Comparison of ENCODE assay signal across 19 cellular contexts in the genomic region with DNA sequence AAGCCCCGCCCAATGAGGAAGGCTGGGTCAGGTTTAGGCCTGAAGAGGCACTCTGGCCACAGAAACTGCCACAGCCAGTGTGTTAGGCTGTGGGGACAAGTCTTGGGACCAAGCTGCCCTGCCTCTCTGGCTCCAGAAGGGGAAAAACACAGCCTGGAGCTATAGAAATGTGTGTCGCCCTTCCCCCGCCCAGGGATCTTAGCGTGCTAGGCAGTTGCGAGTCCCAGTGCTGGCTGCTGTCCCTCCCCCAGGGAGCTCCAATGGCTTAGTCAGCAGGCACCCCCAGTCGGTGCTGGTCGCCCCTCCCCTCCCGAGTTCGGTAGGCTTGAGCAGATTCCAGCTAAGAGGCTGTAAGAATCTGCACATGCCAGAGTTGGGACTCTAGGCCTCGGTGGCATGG.
"Had no signal": no experiment of that assay in that cellular context is flagged by ENCODE, and none has a peak within 500 bp of the region (broad histone marks: within the 10 kb centered on the region; RNA-seq: fewer than 3 reads in every experiment).

No MANE protein-coding gene starts in this region.

- H3K36me3 ChIP-seq: adrenal gland, lower lobe of right lung, ovary, transverse colon, vagina had no signal

- H3K4me1 Mint-ChIP-seq: activated naive CD4-positive, alpha-beta T cell treated with anti-CD3 and anti-CD28 coated beads, Interleukin-2, amount 50 U/mL, for 24 hours; neural crest cell; T-cell had no signal

- H3K4me1 ChIP-seq: adrenal gland, lower lobe of right lung, transverse colon, vagina had no signal

- ATAC-seq: activated CD8-positive, alpha-beta T cell treated with anti-CD3 and anti-CD28 coated beads for 36 hours; activated T-cell treated with anti-CD3 and anti-CD28 coated beads, Interleukin-2, amount 50 U/mL, for 4 hours; left colon; lower lobe of right lung; T-cell had no signal

- H3K4me3 Mint-ChIP-seq: activated CD8-positive, alpha-beta T cell treated with anti-CD3 and anti-CD28 coated beads for 36 hours; activated naive CD4-positive, alpha-beta T cell treated with anti-CD3 and anti-CD28 coated beads, Interleukin-2, amount 50 U/mL, for 24 hours; activated T-cell treated with anti-CD3 and anti-CD28 coated beads, Interleukin-2, amount 50 U/mL, for 4 hours; neural crest cell; T-cell had no signal

- H3K4me3 ChIP-seq: adrenal gland, lower lobe of right lung, ovary, transverse colon, vagina had no signal

- H3K9me3 ChIP-seq: adrenal gland, lower lobe of right lung, ovary, transverse colon, vagina had no signal

- H3K36me3 Mint-ChIP-seq: activated naive CD4-positive, alpha-beta T cell treated with anti-CD3 and anti-CD28 coated beads, Interleukin-2, amount 50 U/mL, for 24 hours; T-cell had no signal

- H3K27ac Mint-ChIP-seq: activated CD8-positive, alpha-beta T cell treated with anti-CD3 and anti-CD28 coated beads for 36 hours; activated naive CD4-positive, alpha-beta T cell treated with anti-CD3 and anti-CD28 coated beads, Interleukin-2, amount 50 U/mL, for 24 hours; T-cell had no signal

- DNase-seq: activated CD4-positive, alpha-beta T cell treated with anti-CD3 and anti-CD28 coated beads for 4 hours; activated CD8-positive, alpha-beta T cell treated with anti-CD3 and anti-CD28 coated beads for 36 hours; activated effector memory CD4-positive, alpha-beta T cell treated with anti-CD3 and anti-CD28 coated beads, Interleukin-2, amount 50 U/mL, for 16 hours; activated T-cell treated with anti-CD3 and anti-CD28 coated beads, Interleukin-2, amount 50 U/mL, for 4 hours; adrenal gland; erythroblast; left colon; lower lobe of right lung; midbrain; ovary; stimulated activated CD4-positive, alpha-beta T cell treated with anti-CD3 and anti-CD28 coated beads, Interleukin-4, amount 100 ng/mL, for 4 hours; stimulated activated CD8-positive, alpha-beta memory T cell treated with anti-CD3 and anti-CD28 coated beads, Interleukin-4, amount 100 ng/mL, for 48 hours; stimulated activated naive CD4-positive, alpha-beta T cell treated with Interleukin-2 at 50 U/mL for 16 hours; T-cell; T1000; transverse colon had no signal

- H3K27me3 ChIP-seq: adrenal gland, ovary, transverse colon, vagina had no signal

- H3K27ac ChIP-seq: adrenal gland, lower lobe of right lung, ovary, transverse colon, vagina had no signal

- H3K27me3 Mint-ChIP-seq: activated CD8-positive, alpha-beta T cell treated with anti-CD3 and anti-CD28 coated beads for 36 hours had no signal
